Comparison of ENCODE assay signal across 1 cellular context in the genomic region with DNA sequence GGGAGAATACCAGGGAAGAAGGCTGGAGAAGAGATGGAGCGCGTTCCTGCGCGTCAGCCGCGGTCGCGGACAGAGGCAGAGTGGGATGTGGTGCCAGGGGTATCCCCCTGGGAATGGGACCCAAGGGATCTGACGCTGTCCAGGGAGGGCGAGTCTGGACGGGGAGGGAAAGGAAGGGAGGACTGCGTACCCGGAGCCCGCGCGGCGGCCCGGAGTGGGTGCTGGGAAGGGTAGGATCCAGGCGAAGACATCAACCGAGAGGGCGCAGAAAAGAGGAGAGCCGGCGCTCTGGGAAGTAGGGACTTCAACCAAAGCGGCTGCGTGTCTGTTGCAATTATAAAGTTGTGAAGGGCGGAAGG.
TF ChIP-seq lines count a peak whose summit lies in the region.

No MANE protein-coding gene starts in this region.

TF ChIP-seq in IMR-90, 13 proteins besides CTCF, POLR2A, EP300 and RAD21 (continued from another document):
- no peak for TF ChIP-seq ELK1 (IDR thresholded peaks at IDR 0.05; ENCODE audit: borderline replicate concordance, low read depth, low read length)
- TF ChIP-seq USF2 (IDR thresholded peaks at IDR 0.05; ENCODE audit: low read depth, low read length): no peak
- no peak for TF ChIP-seq BHLHE40 (IDR thresholded peaks at IDR 0.05; ENCODE audit: low read depth, low read length)
- TF ChIP-seq RFX5 (IDR thresholded peaks at IDR 0.05; ENCODE audit: low read depth, low read length): no peak
- TF ChIP-seq MXI1 (IDR thresholded peaks at IDR 0.05; ENCODE audit: borderline replicate concordance, low read depth, low read length): no peak
